ENCODE assay signal across 8 cellular contexts in genomic region chr19:42325308-42325895, GRCh38. TPM values are rescaled to one million over a fixed set of nuclear protein-coding genes. Genes with fewer than 3 reads are reported as not detected.
A peak's percentile ranks its signal among the peaks of the same experiment; 100 is the strongest.
DNase-seq lines count a peak whose midpoint lies in the region; ATAC-seq and TF ChIP-seq lines count a peak whose summit lies in the region.

MEGF8 (plus strand) TSS chr19:42325635; CDS start chr19:42326244, 609 bp downstream.

- H3K36me3 Mint-ChIP-seq in T-helper 1 cell treated with Interleukin-12 subunit alpha and Interleukin-12 subunit beta and Interleukin-4 antibody, amounts not matched to agents 30 μg/mL and 1 μg/mL, for 36 hours (ENCODE audit: low read depth): peaks cover 5% of the 10 kb centered on the region

- DNase-seq in GM13976 (ENCODE audit: low spot score): peak; percentile 98
- DNase-seq in NCI-H146 treated with DMSO at 0.1 percent for 48 hours (lab: John Stamatoyannopoulos, UW; ENCODE audit: unreplicated experiment): peak; percentile 99
- peak; percentile 97 for DNase-seq in left ventricle myocardium superior
- peak; percentile 96 for DNase-seq in prostate gland (ENCODE audit: low spot score)

- intact Hi-C loops in left ventricle myocardium superior (cut with micrococcal nuclease): no loop called here
- intact Hi-C loops in prostate gland (cut with DNase I): loop anchor here (5.0 kb wide), 1 partner anchor 72 kb away; no protein-coding TSS in a partner anchor

- in situ Hi-C loops in GM13976 (cut with MboI; ENCODE audit: low sequenced_read_pairs, unreplicated experiment): no loop called here

- no peaks in the 10 kb centered on the region for H3K9me3 Mint-ChIP-seq in T-helper 1 cell treated with Interleukin-12 subunit alpha and Interleukin-12 subunit beta and Interleukin-4 antibody, amounts not matched to agents 30 μg/mL and 1 μg/mL, for 36 hours

- H3K9me3 ChIP-seq in prostate gland: no peaks in the 10 kb centered on the region

- TF ChIP-seq CTCF in GM13976 (IDR thresholded peaks at IDR 0.05; ENCODE audit: borderline replicate concordance, control extremely low read depth, extremely low read depth, insufficient read depth, missing control alignments): peak; percentile 85
- peak; percentile 30 to 96 (median 90) for TF ChIP-seq CTCF in prostate gland (IDR thresholded peaks at IDR 0.05)

- H3K4me3 Mint-ChIP-seq in T-helper 1 cell treated with Interleukin-12 subunit alpha and Interleukin-12 subunit beta and Interleukin-4 antibody, amounts not matched to agents 30 μg/mL and 1 μg/mL, for 36 hours: peak within 1 kb of the TSS; percentile 85

- peak within 1 kb of the TSS; percentile 61 for H3K27ac Mint-ChIP-seq in T-helper 1 cell treated with Interleukin-12 subunit alpha and Interleukin-12 subunit beta and Interleukin-4 antibody, amounts not matched to agents 30 μg/mL and 1 μg/mL, for 36 hours

- peak; percentile 77 for TF ChIP-seq POLR2A in prostate gland (IDR thresholded peaks at IDR 0.05)

- ATAC-seq in HG02870 (IDR thresholded peaks at IDR 0.05; ENCODE audit: unreplicated experiment): peak; percentile 93
- ATAC-seq in left ventricle myocardium superior: peak; percentile 98

- H3K36me3 ChIP-seq in prostate gland (no peaks in the 10 kb centered on the region), urinary bladder (ENCODE audit: insufficient read depth) (no peaks in the 10 kb centered on the region)

- H3K27me3 ChIP-seq in prostate gland (replicated peaks; ENCODE audit: insufficient read depth): peaks cover 5% of the 10 kb centered on the region

- H3K4me1 ChIP-seq in prostate gland (replicated peaks): peaks cover 12% of the 10 kb centered on the region
- no peaks in the 10 kb centered on the region for H3K4me1 ChIP-seq in urinary bladder (ENCODE audit: insufficient read depth)

- H3K4me3 ChIP-seq in prostate gland (peak within 1 kb of the TSS; percentile 63 to 81), urinary bladder (ENCODE audit: low read depth, low read length) (peak within 1 kb of the TSS; percentile 71)

- H3K4me1 Mint-ChIP-seq in T-helper 1 cell treated with Interleukin-12 subunit alpha and Interleukin-12 subunit beta and Interleukin-4 antibody, amounts not matched to agents 30 μg/mL and 1 μg/mL, for 36 hours (ENCODE audit: low read depth): peaks cover 13% of the 10 kb centered on the region

- under 1% methylated on average over 45 of the region's 45 CpGs for WGBS in prostate gland
- under 1% methylated on average over 45 of the region's 45 CpGs for WGBS in urinary bladder

- H3K27ac ChIP-seq in angular gyrus (ENCODE audit: low read depth, low read length): peak within 1 kb of the TSS; percentile 78
- H3K27ac ChIP-seq in prostate gland: peak within 1 kb of the TSS; percentile 63 to 75
- H3K27ac ChIP-seq in urinary bladder (ENCODE audit: low read depth): peak within 1 kb of the TSS; percentile 62

- peaks cover 35% of the 10 kb centered on the region for H3K27me3 Mint-ChIP-seq in T-helper 1 cell treated with Interleukin-12 subunit alpha and Interleukin-12 subunit beta and Interleukin-4 antibody, amounts not matched to agents 30 μg/mL and 1 μg/mL, for 36 hours (ENCODE audit: low read depth)

RNA-seq across cellular contexts. Expression of gene MEGF8, which starts in this region (rescaled TPM):
- total RNA-seq in left ventricle myocardium superior (37.4 TPM), prostate gland (10 to 100 TPM; 22.8 to 30.7 TPM), urinary bladder (14.7 TPM)
- 19.8 TPM for polyA plus RNA-seq in urinary bladder

Comparison
In these comparisons a context has a peak if more than half of its experiments do, and no peak if none do; other contexts are left out.
1. Peak in every context shown above with its lines: DNase-seq, ATAC-seq, H3K4me3 ChIP-seq and H3K27ac ChIP-seq.